Comparison of ENCODE assay signal across 10 cellular contexts in genomic region chr5:66757219-66757833, GRCh38.
DNase-seq lines count a peak whose midpoint lies in the region; ATAC-seq and TF ChIP-seq lines count a peak whose summit lies in the region.
"Had no signal": no experiment of that assay in that cellular context is flagged by ENCODE, and none has a peak within 500 bp of the region (broad histone marks: within the 10 kb centered on the region; RNA-seq: fewer than 3 reads in every experiment).

No MANE protein-coding gene starts in this region.

- intact Hi-C loops in aorta (cut with DNase I), result loop anchor here (1.0 to 5.0 kb wide), 2 partner anchors 449 to 450 kb away; no protein-coding TSS in a partner anchor

- H2BK15ac ChIP-seq in mesendoderm (replicated peaks; ENCODE audit: low read depth), result no peak overlapping the region

- no CpG with 5 or more reads among the region's 5 CpGs for WGBS in mesendoderm (ENCODE audit: extremely low coverage, insufficient coverage, low lambda C conversion rate)
- 46% methylated on average over 5 of the region's 5 CpGs for WGBS in suprapubic skin
- WGBS in aorta, 2 donors, result 12 to 16% methylated on average over 5 of the region's 5 CpGs

- no peak overlapping the region for H3K9ac ChIP-seq in mesendoderm (ENCODE audit: low read length)

- H2AK5ac ChIP-seq in mesendoderm (ENCODE audit: low read length), result no peak overlapping the region

- no peak overlapping the region for H2BK5ac ChIP-seq in mesendoderm (ENCODE audit: low read length)

- H3K18ac ChIP-seq in mesendoderm (ENCODE audit: low read length), result no peak overlapping the region

- H3K27me3 ChIP-seq in mesendoderm (ENCODE audit: insufficient read depth, low read length, poor library complexity) (no peaks in the 10 kb centered on the region), suprapubic skin (no peaks in the 10 kb centered on the region), aorta (ENCODE audit: control insufficient read depth in 1 of 2, insufficient read depth in 2 of 2, low read length in 1 of 2) (no peaks in the 10 kb centered on the region)

- TF ChIP-seq CTCF in RWPE1 (conservative IDR thresholded peaks at IDR 0.05; ENCODE audit: low read depth), result peak; percentile 62
- no peak for TF ChIP-seq CTCF in suprapubic skin (IDR thresholded peaks at IDR 0.05)

- H4K5ac ChIP-seq in mesendoderm (ENCODE audit: low read length), result no peak overlapping the region

- no peak for TF ChIP-seq POLR2A in suprapubic skin (IDR thresholded peaks at IDR 0.05)

- H3K4me2 ChIP-seq in mesendoderm (ENCODE audit: low read length), result no peak overlapping the region

- no peak overlapping the region for H4K8ac ChIP-seq in mesendoderm (ENCODE audit: low read depth, low read length)

- H3K4me3 ChIP-seq in mesendoderm (ENCODE audit: low read length) (no peak overlapping the region), suprapubic skin (no peak overlapping the region), aorta (ENCODE audit: low read length in 2 of 2) (no peak overlapping the region)
- H3K4me3 ChIP-seq: SJSA1 had no signal

- TF ChIP-seq EP300 in suprapubic skin (IDR thresholded peaks at IDR 0.05), result no peak

- POLR2A ChIA-PET in RWPE1 (lab: Yijun Ruan, JAX; ENCODE audit: low non-redundant PET), result no interaction called here

- no peaks in the 10 kb centered on the region for H3K4me1 ChIP-seq in mesendoderm (ENCODE audit: control insufficient read depth, low read depth, low read length)
- no peaks in the 10 kb centered on the region for H3K4me1 ChIP-seq in suprapubic skin
- H3K4me1 ChIP-seq in aorta (ENCODE audit: control insufficient read depth in 1 of 2, insufficient read depth in 2 of 2, low read length in 2 of 2), result no peaks in the 10 kb centered on the region
- H3K4me1 ChIP-seq: SJSA1 had no signal

- no peaks in the 10 kb centered on the region for H3K79me2 ChIP-seq in mesendoderm (ENCODE audit: control insufficient read depth, insufficient read depth, low read length)

- H2BK120ac ChIP-seq in mesendoderm (ENCODE audit: low read depth, low read length), result no peak overlapping the region

- H3K56ac ChIP-seq in mesendoderm (ENCODE audit: low read length), result no peak overlapping the region

- H3K79me1 ChIP-seq in mesendoderm (ENCODE audit: low read length), result no peaks in the 10 kb centered on the region

- H3K23ac ChIP-seq in mesendoderm (ENCODE audit: low read length), result no peak overlapping the region

- no peak overlapping the region for H3K4ac ChIP-seq in mesendoderm (ENCODE audit: low read depth, low read length)

- H3K36me3 ChIP-seq in mesendoderm (ENCODE audit: control insufficient read depth, insufficient read depth, low read length) (no peaks in the 10 kb centered on the region), suprapubic skin (no peaks in the 10 kb centered on the region), aorta (ENCODE audit: control insufficient read depth in 1 of 2, insufficient read depth in 2 of 2, low read length in 1 of 2) (no peaks in the 10 kb centered on the region)
- H3K36me3 ChIP-seq: SJSA1 had no signal

- ATAC-seq in aorta (ENCODE audit: low FRiP score) (no peak), HG03045 (IDR thresholded peaks at IDR 0.05; ENCODE audit: unreplicated experiment) (no peak)
- ATAC-seq: naive thymus-derived CD8-positive, alpha-beta T cell had no signal

- no peaks in the 10 kb centered on the region for H3K9me3 ChIP-seq in suprapubic skin
- H3K9me3 ChIP-seq in aorta (ENCODE audit: control insufficient read depth, low read length), result no peaks in the 10 kb centered on the region
- H3K9me3 ChIP-seq: SJSA1 had no signal

- CTCF ChIA-PET in RWPE1 (lab: Yijun Ruan, JAX), result interaction anchor here (0.5 to 4.3 kb wide), 7 partner anchors 33 to 586 kb away, joined by 3 to 68 read pairs (median 4); no protein-coding TSS in a partner anchor

- DNase-seq in DMS 273 treated with DMSO at 0.1 percent for 48 hours (lab: John Stamatoyannopoulos, UW), result peak; percentile 1
- DNase-seq in KBM-7, result peak; percentile 27
- peak; percentile 54 for DNase-seq in RWPE1 (ENCODE audit: low spot score)
- peak; percentile 46 to 63 for DNase-seq in dermis microvascular lymphatic vessel endothelial cell (ENCODE audit: low read depth in 2 of 2)
- DNase-seq in mesendoderm, result peak; percentile 44
- no peak for DNase-seq in suprapubic skin (ENCODE audit: low spot score in 2 of 2)
- DNase-seq in aorta, result no peak

- H3K27ac ChIP-seq in RWPE1 (no peak overlapping the region), mesendoderm (ENCODE audit: low read depth, low read length) (no peak overlapping the region), suprapubic skin (no peak overlapping the region), aorta (ENCODE audit: low read depth in 1 of 2, low read length in 2 of 2) (no peak overlapping the region)
- H3K27ac ChIP-seq: SJSA1 had no signal

- in situ Hi-C loops in KBM-7 (cut with MboI; ENCODE audit: low pct_unique_long_range_greater_than_20kb, low sequenced_read_pairs), result loop anchor here (25.0 kb wide), 1 partner anchor 445 kb away; no protein-coding TSS in a partner anchor

Comparison
In these comparisons a context has a peak if more than half of its experiments do, and no peak if none do; other contexts are left out.
1. DNase-seq: peak in DMS 273 treated with DMSO at 0.1 percent for 48 hours (single experiment), KBM-7 (single experiment), RWPE1 (single experiment), dermis microvascular lymphatic vessel endothelial cell (2 of 2) and mesendoderm (single experiment); none in suprapubic skin (0 of 2) and aorta (0 of 2).